16 cellular contexts compared by ENCODE assay signal in the genomic region with DNA sequence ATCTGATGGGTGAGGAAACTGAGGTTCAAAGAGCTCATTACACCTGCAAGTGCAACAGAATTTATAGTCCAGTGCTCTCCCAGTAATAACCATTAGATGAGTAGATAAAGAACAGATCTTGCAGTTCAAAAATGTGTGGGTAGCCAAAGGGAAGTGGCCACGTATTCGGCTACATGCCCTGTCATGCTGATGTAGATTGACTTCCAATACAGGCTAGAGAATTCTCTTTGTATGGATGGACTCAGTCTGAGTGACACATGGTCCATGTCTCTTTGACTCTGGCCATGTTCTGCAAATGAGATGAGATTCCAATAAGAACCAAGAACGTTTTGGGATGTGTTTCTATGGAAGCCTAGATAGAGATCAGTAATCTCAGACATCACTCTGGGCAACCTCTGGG.
A peak's percentile ranks its signal among the peaks of the same experiment; 100 is the strongest.
DNase-seq lines count a peak whose midpoint lies in the region; ATAC-seq, FAIRE-seq and TF ChIP-seq lines count a peak whose summit lies in the region.
"Had no signal": no experiment of that assay in that cellular context is flagged by ENCODE, and none has a peak within 500 bp of the region (broad histone marks: within the 10 kb centered on the region; RNA-seq: fewer than 3 reads in every experiment).

No MANE protein-coding gene starts in this region.

- FAIRE-seq in keratinocyte (lab: Jason Lieb, UNC): peak; percentile 53

- no peaks in the 10 kb centered on the region for H3K27me3 ChIP-seq in left ventricle myocardium inferior (ENCODE audit: low read depth)
- no peaks in the 10 kb centered on the region for H3K27me3 ChIP-seq in keratinocyte (ENCODE audit: control insufficient read depth, extremely low read depth, insufficient read depth, low read length)
- no peaks in the 10 kb centered on the region for H3K27me3 ChIP-seq in thymus (ENCODE audit: control insufficient read depth, insufficient read depth)

- no peak overlapping the region for H2AFZ ChIP-seq in keratinocyte (ENCODE audit: control insufficient read depth, low read length)

- ATAC-seq in left cardiac atrium: no peak
- no peak for ATAC-seq in HG03442 (IDR thresholded peaks at IDR 0.05; ENCODE audit: unreplicated experiment)
- ATAC-seq in HG03025 (IDR thresholded peaks at IDR 0.05; ENCODE audit: low FRiP score, unreplicated experiment): no peak
- no peak for ATAC-seq in GM18868 (IDR thresholded peaks at IDR 0.05; ENCODE audit: unreplicated experiment)
- ATAC-seq: Panc1 had no signal

- H3K4me3 ChIP-seq in left ventricle myocardium inferior: no peak overlapping the region
- no peak overlapping the region for H3K4me3 ChIP-seq in keratinocyte (ENCODE audit: control insufficient read depth in 2 of 3, extremely low read depth in 1 of 3, insufficient read depth in 2 of 3, low read depth in 1 of 3, low read length in 3 of 3)
- no peak overlapping the region for H3K4me3 ChIP-seq in thymus (ENCODE audit: low read length)

- WGBS in thymus: 56% methylated on average over 3 of the region's 3 CpGs

- intact Hi-C loops in left ventricle myocardium inferior (cut with micrococcal nuclease): no loop called here
- intact Hi-C loops in left cardiac atrium (cut with DNase I): loop anchor here in 1 of 2 donors (5.0 kb wide), 1 partner anchor 71 kb away; no protein-coding TSS in a partner anchor

- DNase-seq in left ventricle myocardium inferior (no peak), left cardiac atrium (no peak), keratinocyte (ENCODE audit: low read depth, low spot score) (no peak)
- DNase-seq: ACHN, H7, MM.1S, NCI-H1417 treated with DMSO at 0.1 percent for 48 hours, NCI-H226, NCI-H526 had no signal

- peak overlapping the region; percentile 87 for H3K27ac ChIP-seq in left ventricle myocardium inferior (replicated peaks)
- peak overlapping the region; percentile 53 for H3K27ac ChIP-seq in KOPT-K1 (ENCODE audit: low read depth, low read length, poor library complexity, severe bottlenecking)
- no peak overlapping the region for H3K27ac ChIP-seq in keratinocyte (ENCODE audit: control insufficient read depth, insufficient read depth, low read length)
- H3K27ac ChIP-seq in thymus (ENCODE audit: low read depth): peak overlapping the region; percentile 75
- H3K27ac ChIP-seq: KMS-11 had no signal

- no peaks in the 10 kb centered on the region for H3K9me3 ChIP-seq in left ventricle myocardium inferior (replicated peaks)
- no peaks in the 10 kb centered on the region for H3K9me3 ChIP-seq in KOPT-K1 (ENCODE audit: insufficient read depth, low read length, poor library complexity, severe bottlenecking)
- no peaks in the 10 kb centered on the region for H3K9me3 ChIP-seq in keratinocyte (ENCODE audit: control insufficient read depth, low read depth, low read length)
- H3K9me3 ChIP-seq in thymus (ENCODE audit: control insufficient read depth): no peaks in the 10 kb centered on the region

- no peaks in the 10 kb centered on the region for H3K36me3 ChIP-seq in left ventricle myocardium inferior
- H3K36me3 ChIP-seq in KOPT-K1 (ENCODE audit: insufficient read depth, low read length): no peaks in the 10 kb centered on the region
- H3K36me3 ChIP-seq in keratinocyte (ENCODE audit: control insufficient read depth in 2 of 2, extremely low read depth in 1 of 2, insufficient read depth in 2 of 2, low read length in 2 of 2): no peaks in the 10 kb centered on the region
- H3K36me3 ChIP-seq in thymus (ENCODE audit: control insufficient read depth, insufficient read depth): no peaks in the 10 kb centered on the region

- H3K9me1 ChIP-seq in keratinocyte (ENCODE audit: control insufficient read depth, extremely low read depth, insufficient read depth, low read length): no peaks in the 10 kb centered on the region

- no peaks in the 10 kb centered on the region for H4K20me1 ChIP-seq in keratinocyte (ENCODE audit: control insufficient read depth, extremely low read depth, insufficient read depth, low read length)

- H3K79me2 ChIP-seq in keratinocyte (ENCODE audit: control insufficient read depth, insufficient read depth, low read length): no peaks in the 10 kb centered on the region

- TF ChIP-seq CTCF in left ventricle myocardium inferior (IDR thresholded peaks at IDR 0.05; ENCODE audit: borderline replicate concordance): no peak
- TF ChIP-seq CTCF in keratinocyte (optimal IDR thresholded peaks at IDR 0.05 in 1 of 3, IDR thresholded peaks at IDR 0.05 in 1 of 3, conservative IDR thresholded peaks at IDR 0.05 in 1 of 3; ENCODE audit: extremely low read depth in 1 of 3, insufficient read depth in 2 of 3, low read length in 3 of 3): no peak

- no peak overlapping the region for H3K4me2 ChIP-seq in keratinocyte (ENCODE audit: control insufficient read depth, extremely low read depth, insufficient read depth, low read depth, low read length)
- H3K4me2 ChIP-seq: KMS-11 had no signal

- H3K9ac ChIP-seq in keratinocyte (ENCODE audit: control insufficient read depth, extremely low read depth, insufficient read depth, low read length): no peak overlapping the region
- H3K9ac ChIP-seq: KMS-11 had no signal

- H3K4me1 ChIP-seq in left ventricle myocardium inferior (peaks cover 47% of the 10 kb centered on the region), keratinocyte (ENCODE audit: control insufficient read depth, extremely low read depth, insufficient read depth, low read length) (peaks cover 8% of the 10 kb centered on the region), thymus (ENCODE audit: control insufficient read depth, insufficient read depth, low read length) (peaks cover 57% of the 10 kb centered on the region)

- dilution Hi-C loops in keratinocyte (cut with MboI; ENCODE audit: extremely low pct_ligation_motif_present, low sequenced_read_pairs): no loop called here
